In the genomic region with DNA sequence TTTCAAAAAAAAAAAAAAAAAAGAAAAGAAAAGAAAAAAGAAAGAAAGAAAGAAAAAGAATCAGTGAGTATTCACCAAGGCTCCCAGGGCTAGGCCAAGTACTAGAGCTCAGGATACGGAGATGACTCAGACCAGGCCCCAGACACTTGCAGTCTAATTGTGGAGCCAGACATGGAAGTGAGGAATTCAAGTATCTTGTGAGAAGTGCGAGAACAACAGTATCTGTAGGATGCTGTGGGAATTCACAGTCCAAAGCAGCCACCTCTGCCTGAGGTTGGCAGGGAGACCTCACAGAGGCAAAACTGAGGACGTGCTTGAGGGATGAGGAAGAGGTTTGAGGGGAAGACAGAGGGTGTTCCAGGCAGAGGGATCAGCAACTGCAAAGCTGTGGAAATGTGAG, we compare ENCODE assay signal across 10 cellular contexts. TPM values are rescaled to one million over a fixed set of nuclear protein-coding genes. Genes with fewer than 3 reads are reported as not detected.
DNase-seq lines count a peak whose midpoint lies in the region; ATAC-seq and TF ChIP-seq lines count a peak whose summit lies in the region.
"Had no signal": no experiment of that assay in that cellular context is flagged by ENCODE, and none has a peak within 500 bp of the region (broad histone marks: within the 10 kb centered on the region; RNA-seq: fewer than 3 reads in every experiment).

No MANE protein-coding gene starts in this region.

- H3K4me3 ChIP-seq in Panc1 (ENCODE audit: low read depth in 2 of 2, low read length in 2 of 2) (no peak overlapping the region), choroid plexus epithelial cell (ENCODE audit: low read depth, low read length) (no peak overlapping the region)
- H3K4me3 ChIP-seq: A549, esophagus squamous epithelium had no signal

- H3K4me1 ChIP-seq in Panc1 (ENCODE audit: control insufficient read depth, insufficient read depth, low read length) = peaks cover 19% of the 10 kb centered on the region

- POLR2A ChIA-PET in Panc1 (lab: Charles Lee) = no interaction called here

- H3K9me3 ChIP-seq in Panc1 (ENCODE audit: control insufficient read depth, insufficient read depth, low read depth, low read length) = no peaks in the 10 kb centered on the region
- H3K9me3 ChIP-seq: A549, esophagus squamous epithelium had no signal

- no peak for TF ChIP-seq CTCF in Panc1 (IDR thresholded peaks at IDR 0.05)
- TF ChIP-seq CTCF in choroid plexus epithelial cell (conservative IDR thresholded peaks at IDR 0.05; ENCODE audit: low read depth, low read length) = no peak
- no peak for TF ChIP-seq CTCF in osteocyte (IDR thresholded peaks at IDR 0.05)

- H3K27me3 ChIP-seq in Panc1 (ENCODE audit: control insufficient read depth, insufficient read depth, low read length) = no peaks in the 10 kb centered on the region
- H3K27me3 ChIP-seq: esophagus squamous epithelium had no signal

- intact Hi-C loops in Panc1 (cut with micrococcal nuclease; ENCODE audit: unreplicated experiment) = no loop called here

- in situ Hi-C loops in Panc1 (cut with HindIII; ENCODE audit: low pct_unique_long_range_greater_than_20kb, low sequenced_read_pairs) = no loop called here

- H3K9me3 Mint-ChIP-seq in T-helper 1 cell treated with Interleukin-12 subunit alpha and Interleukin-12 subunit beta and Interleukin-4 antibody, amounts not matched to agents 30 μg/mL and 1 μg/mL, for 36 hours = no peaks in the 10 kb centered on the region
- H3K9me3 Mint-ChIP-seq in osteocyte (ENCODE audit: unreplicated experiment) = no peaks in the 10 kb centered on the region

- peak overlapping the region; percentile 91 for H3K27ac Mint-ChIP-seq in T-helper 1 cell treated with Interleukin-12 subunit alpha and Interleukin-12 subunit beta and Interleukin-4 antibody, amounts not matched to agents 30 μg/mL and 1 μg/mL, for 36 hours
- H3K27ac Mint-ChIP-seq in osteocyte (ENCODE audit: unreplicated experiment) = no peak overlapping the region

- no peaks in the 10 kb centered on the region; the same call in 1 of the 2 replicates for H3K36me3 ChIP-seq in Panc1 (ENCODE audit: control insufficient read depth, insufficient read depth, low read length)
- H3K36me3 ChIP-seq: esophagus squamous epithelium had no signal

- CTCF ChIA-PET in Panc1 (lab: Charles Lee) = no interaction called here

- no TSS peak for BruUV-seq in Panc1 (replicated peaks; lab: Mats Ljungman, UMichigan)

- H3K27me3 Mint-ChIP-seq in T-helper 1 cell treated with Interleukin-12 subunit alpha and Interleukin-12 subunit beta and Interleukin-4 antibody, amounts not matched to agents 30 μg/mL and 1 μg/mL, for 36 hours (ENCODE audit: low read depth) = peaks cover 7% of the 10 kb centered on the region
- H3K27me3 Mint-ChIP-seq in osteocyte (ENCODE audit: unreplicated experiment) = no peaks in the 10 kb centered on the region

- H3K27ac ChIP-seq in Panc1 (ENCODE audit: low read length) = peak overlapping the region; percentile 68
- H3K27ac ChIP-seq: A549 had no signal

- ATAC-seq in Panc1 (no peak), HG03139 (IDR thresholded peaks at IDR 0.05; ENCODE audit: unreplicated experiment) (no peak)
- ATAC-seq: A549 had no signal

- H3K4me3 Mint-ChIP-seq in T-helper 1 cell treated with Interleukin-12 subunit alpha and Interleukin-12 subunit beta and Interleukin-4 antibody, amounts not matched to agents 30 μg/mL and 1 μg/mL, for 36 hours = peak overlapping the region; percentile 87
- peak overlapping the region; percentile 40 for H3K4me3 Mint-ChIP-seq in osteocyte (ENCODE audit: unreplicated experiment)

- H3K4me1 Mint-ChIP-seq in T-helper 1 cell treated with Interleukin-12 subunit alpha and Interleukin-12 subunit beta and Interleukin-4 antibody, amounts not matched to agents 30 μg/mL and 1 μg/mL, for 36 hours (ENCODE audit: low read depth) = peaks cover 18% of the 10 kb centered on the region
- peaks cover 17% of the 10 kb centered on the region for H3K4me1 Mint-ChIP-seq in osteocyte (ENCODE audit: unreplicated experiment)

- DNase-seq in T-helper 1 cell (no peak), Panc1 (ENCODE audit: low read depth, low spot score) (no peak), choroid plexus epithelial cell (ENCODE audit: low read depth) (peak; percentile 72), osteocyte (ENCODE audit: extremely low spot score, unreplicated experiment) (no peak), cortex of kidney (lab: John Stamatoyannopoulos, UW) (no peak), NCI-H1092 (lab: John Stamatoyannopoulos, UW) (no peak)
- DNase-seq: esophagus squamous epithelium had no signal

- no peaks in the 10 kb centered on the region for H3K36me3 Mint-ChIP-seq in T-helper 1 cell treated with Interleukin-12 subunit alpha and Interleukin-12 subunit beta and Interleukin-4 antibody, amounts not matched to agents 30 μg/mL and 1 μg/mL, for 36 hours (ENCODE audit: low read depth)
- no peaks in the 10 kb centered on the region for H3K36me3 Mint-ChIP-seq in osteocyte (ENCODE audit: unreplicated experiment)

RNA-seq across cellular contexts. Expression of a gene that starts 14.0 kb away (rescaled TPM):
- 2,516 TPM for total RNA-seq in Panc1 (2021; ENCODE audit: unreplicated experiment)
- polyA plus RNA-seq in Panc1 (2012; ENCODE audit: insufficient read length) = 4,980 TPM
- total RNA-seq in osteocyte = 750 and 765 TPM in 2 replicates

RNA-seq across cellular contexts. Expression of a gene that starts 20.4 kb away (rescaled TPM):
- total RNA-seq in Panc1 (2021; ENCODE audit: unreplicated experiment) (3.5 TPM), osteocyte (0.32 and 0.52 TPM in 2 replicates)
- 4.2 TPM for polyA plus RNA-seq in Panc1 (2012; ENCODE audit: insufficient read length)
- total RNA-seq: esophagus squamous epithelium had no signal

RNA-seq across cellular contexts. Expression of a gene that starts 24.3 kb away (rescaled TPM):
- 186 TPM for total RNA-seq in Panc1 (2021; ENCODE audit: unreplicated experiment)
- polyA plus RNA-seq in Panc1 (2012; ENCODE audit: insufficient read length) = 309 TPM
- total RNA-seq in osteocyte = 101 and 102 TPM in 2 replicates

RNA-seq across cellular contexts. Expression of a gene that starts 28.5 kb away (rescaled TPM):
- total RNA-seq in Panc1 (2021; ENCODE audit: unreplicated experiment) (not detected), osteocyte (not detected in 2 replicates)
- polyA plus RNA-seq in Panc1 (2012; ENCODE audit: insufficient read length) = not detected
- total RNA-seq: esophagus squamous epithelium had no signal
- polyA plus RNA-seq: A549 had no signal

RNA-seq across cellular contexts. Expression of a gene that starts 40.2 kb away (rescaled TPM):
- total RNA-seq in Panc1 (2021; ENCODE audit: unreplicated experiment) (0.46 TPM), osteocyte (0.63 and 0.75 TPM in 2 replicates)
- polyA plus RNA-seq in Panc1 (2012; ENCODE audit: insufficient read length) = 0.97 TPM
